ENCODE assay signal across 8 cellular contexts in the genomic region with DNA sequence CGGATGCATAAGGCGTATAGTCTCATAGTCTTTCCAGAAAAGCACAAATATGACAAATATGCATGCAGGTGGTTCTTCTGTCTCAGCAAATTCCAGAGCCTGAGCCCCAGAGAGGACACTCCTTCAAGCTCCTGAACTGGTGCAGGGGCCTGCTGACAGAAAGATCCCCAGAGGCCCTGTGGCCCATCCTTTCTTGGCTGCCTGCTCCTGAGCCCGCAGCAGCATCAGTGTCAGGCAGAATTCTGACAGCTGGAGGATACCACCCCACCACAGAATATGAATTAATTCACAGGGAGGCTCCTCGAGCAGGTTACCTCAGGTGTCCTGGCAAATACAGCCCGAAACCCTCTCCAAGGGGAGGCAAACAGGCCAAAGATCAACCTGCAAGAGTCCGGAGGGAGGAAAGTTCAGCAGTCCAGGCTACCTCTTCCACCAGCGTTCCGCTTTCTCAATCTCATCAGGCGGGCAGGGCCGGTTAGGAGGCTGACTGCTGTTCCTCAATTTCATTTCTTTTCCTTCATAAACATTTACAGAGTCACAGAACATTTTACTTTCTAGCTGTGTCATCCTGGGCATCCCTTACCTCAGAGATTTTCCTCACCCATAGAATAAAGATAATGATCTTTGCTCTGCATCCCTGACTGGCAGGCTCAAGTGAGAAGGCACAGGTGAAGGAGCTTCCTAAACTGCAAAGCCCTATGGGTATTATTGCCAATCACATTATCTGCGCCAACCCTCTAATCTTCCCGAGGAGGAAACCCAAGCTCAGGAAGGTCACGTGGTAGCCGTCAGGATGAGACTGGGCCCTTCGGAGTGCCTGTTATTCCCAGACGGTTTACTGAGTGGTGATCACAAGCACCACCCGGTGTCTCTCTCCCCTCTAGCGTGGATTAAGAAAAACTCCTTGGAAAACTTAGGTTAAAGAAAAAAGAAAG. TPM values are rescaled to one million over a fixed set of nuclear protein-coding genes. Genes with fewer than 3 reads are reported as not detected.
DNase-seq lines count a peak whose midpoint lies in the region; ATAC-seq, FAIRE-seq and TF ChIP-seq lines count a peak whose summit lies in the region.

No MANE protein-coding gene starts in this region.

- H3K9me2 ChIP-seq in PC-3 (replicated peaks; ENCODE audit: low read length): no peaks in the 10 kb centered on the region

- no peaks in the 10 kb centered on the region for H3F3A ChIP-seq in PC-3 (ENCODE audit: low read length, unreplicated experiment)

- no peaks in the 10 kb centered on the region for H3K27me3 ChIP-seq in PC-3 (ENCODE audit: low read length)

- TF ChIP-seq CTCF in PC-3 (conservative IDR thresholded peaks at IDR 0.05; ENCODE audit: low read depth, low read length) (no peak), endothelial cell (IDR thresholded peaks at IDR 0.05; ENCODE audit: unreplicated experiment) (no peak)

- no TSS peak for BruUV-seq in PC-3 (replicated peaks; lab: Mats Ljungman, UMichigan)

- POLR2A ChIA-PET in PC-3 (lab: Charles Lee; ENCODE audit: unreplicated experiment): interaction anchor here (0.6 kb wide), 1 partner anchor 174 kb away, joined by 5 read pairs; no protein-coding TSS in a partner anchor

- peak overlapping the region; percentile 83 for H3K27ac Mint-ChIP-seq in endothelial cell (ENCODE audit: unreplicated experiment)
- H3K27ac Mint-ChIP-seq in natural killer cell treated with Interleukin-12 subunit alpha and Interleukin-12 subunit beta and Interleukin-15 and Interleukin-18, amount 100 ng/mL, for 72 hours: peak overlapping the region; percentile 88 to 95

- intact Hi-C loops in PC-3 (cut with micrococcal nuclease): no loop called here

- H3K36me3 ChIP-seq in PC-3 (ENCODE audit: low read depth, low read length): no peaks in the 10 kb centered on the region

- H2AFZ ChIP-seq in PC-3 (ENCODE audit: low read length): peak overlapping the region; percentile 85

- no peaks in the 10 kb centered on the region for H3K9me3 Mint-ChIP-seq in endothelial cell (ENCODE audit: unreplicated experiment)
- peaks cover 3% of the 10 kb centered on the region for H3K9me3 Mint-ChIP-seq in natural killer cell treated with Interleukin-12 subunit alpha and Interleukin-12 subunit beta and Interleukin-15 and Interleukin-18, amount 100 ng/mL, for 72 hours

- peak; percentile 52 for FAIRE-seq in GM19239 (lab: Jason Lieb, UNC)

- peak overlapping the region; percentile 90 for H3K4me2 ChIP-seq in PC-3 (ENCODE audit: low read length)

- H3K9me3 ChIP-seq in PC-3 (ENCODE audit: low read length): no peaks in the 10 kb centered on the region

- peaks cover 37% of the 10 kb centered on the region for H3K79me2 ChIP-seq in PC-3 (ENCODE audit: low read length)

- peaks cover 22% of the 10 kb centered on the region for H3K36me3 Mint-ChIP-seq in endothelial cell (ENCODE audit: low read depth, unreplicated experiment)
- H3K36me3 Mint-ChIP-seq in natural killer cell treated with Interleukin-12 subunit alpha and Interleukin-12 subunit beta and Interleukin-15 and Interleukin-18, amount 100 ng/mL, for 72 hours: peaks cover 11% of the 10 kb centered on the region

- ATAC-seq in PC-3 (peak; percentile 3; the same call in 1 of the 2 replicates), HG02840 (IDR thresholded peaks at IDR 0.05; ENCODE audit: low FRiP score, unreplicated experiment) (no peak)
- no peak for ATAC-seq in natural killer cell treated with Interleukin-12 subunit alpha and Interleukin-12 subunit beta and Interleukin-15 and Interleukin-18, amount 100 ng/mL, for 72 hours

- H3K27ac ChIP-seq in PC-3 (ENCODE audit: low read length): peak overlapping the region; percentile 84; the same call in 1 of the 2 replicates

- peak overlapping the region; percentile 93 for H3K9ac ChIP-seq in PC-3 (ENCODE audit: low read length)

- H3K4me3 ChIP-seq in PC-3 (ENCODE audit: low read length): peak overlapping the region; percentile 86

- peaks cover 9% of the 10 kb centered on the region for H3K4me1 ChIP-seq in PC-3 (ENCODE audit: insufficient read depth, low read length)

- H3K4me1 Mint-ChIP-seq in endothelial cell (ENCODE audit: unreplicated experiment): peaks cover 32% of the 10 kb centered on the region
- peaks cover 38 to 39% of the 10 kb centered on the region in 2 donors for H3K4me1 Mint-ChIP-seq in natural killer cell treated with Interleukin-12 subunit alpha and Interleukin-12 subunit beta and Interleukin-15 and Interleukin-18, amount 100 ng/mL, for 72 hours (ENCODE audit: low read depth in 2 of 2)

- DNase-seq in GM19239 (ENCODE audit: insufficient read length, low spot score) (no peak), PC-3 (peak; percentile 25), endothelial cell (ENCODE audit: low spot score) (no peak), SIG-M5 (lab: John Stamatoyannopoulos, UW) (no peak)
- no peak for DNase-seq in natural killer cell treated with Interleukin-12 subunit alpha and Interleukin-12 subunit beta and Interleukin-15 and Interleukin-18, amount 100 ng/mL, for 72 hours (ENCODE audit: low spot score)
- DNase-seq in stimulated activated CD4-positive, alpha-beta T cell treated with anti-CD3 and anti-CD28 coated beads, Interleukin-4, amount 100 ng/mL, for 24 hours: no peak
- no peak for DNase-seq in stimulated activated CD4-positive, alpha-beta T cell treated with anti-CD3 and anti-CD28 coated beads, Interleukin-4, amount 100 ng/mL, for 1 hour

- CTCF ChIA-PET in PC-3 (lab: Charles Lee): no interaction called here

- H3K27me3 Mint-ChIP-seq in endothelial cell (ENCODE audit: unreplicated experiment): peaks cover 14% of the 10 kb centered on the region
- H3K27me3 Mint-ChIP-seq in natural killer cell treated with Interleukin-12 subunit alpha and Interleukin-12 subunit beta and Interleukin-15 and Interleukin-18, amount 100 ng/mL, for 72 hours: no peaks in the 10 kb centered on the region

- H4K20me1 ChIP-seq in PC-3 (ENCODE audit: low read length): no peaks in the 10 kb centered on the region

- H3K4me3 Mint-ChIP-seq in endothelial cell (ENCODE audit: unreplicated experiment): peak overlapping the region; percentile 98
- H3K4me3 Mint-ChIP-seq in natural killer cell treated with Interleukin-12 subunit alpha and Interleukin-12 subunit beta and Interleukin-15 and Interleukin-18, amount 100 ng/mL, for 72 hours: peak overlapping the region; percentile 91

RNA-seq across cellular contexts. Expression of gene DNAJB12, which starts 1.4 kb away (rescaled TPM):
- total RNA-seq in PC-3 (2014; rRNA removed) (25.7 and 30.9 TPM in 2 replicates), endothelial cell (ENCODE audit: unreplicated experiment) (20.5 TPM)
- total RNA-seq in natural killer cell treated with Interleukin-12 subunit alpha and Interleukin-12 subunit beta and Interleukin-15 and Interleukin-18, amount 100 ng/mL, for 72 hours: 10 to 100 TPM; 39.5 to 39.7 TPM
